In genomic region chr1:45585110-45585426, GRCh38 we compare ENCODE assay signal across 8 cellular contexts. TPM values are rescaled to one million over a fixed set of nuclear protein-coding genes. Genes with fewer than 3 reads are reported as not detected.
DNase-seq lines count a peak whose midpoint lies in the region; ATAC-seq and TF ChIP-seq lines count a peak whose summit lies in the region.

No MANE protein-coding gene starts in this region.

- BruUV-seq in Caco-2 (replicated peaks; lab: Mats Ljungman, UMichigan), result no TSS peak

- no peaks in the 10 kb centered on the region for H3K27me3 Mint-ChIP-seq in Caco-2 (ENCODE audit: insufficient read depth, unreplicated experiment)

- H3K79me2 ChIP-seq in parathyroid adenoma, result peaks cover 22% of the 10 kb centered on the region

- H3K9ac ChIP-seq in parathyroid adenoma, result no peak overlapping the region

- H3K9me3 Mint-ChIP-seq in Caco-2 (ENCODE audit: unreplicated experiment), result no peaks in the 10 kb centered on the region

- ATAC-seq in HG03520 (IDR thresholded peaks at IDR 0.05; ENCODE audit: unreplicated experiment), result no peak

- H3K4me3 ChIP-seq in Caco-2 (ENCODE audit: low read depth, low read length) (peak overlapping the region; percentile 86), Peyer's patch (peak overlapping the region; percentile 78 to 88 (median 87)), esophagus squamous epithelium (peak overlapping the region; percentile 81 to 98 (median 90)), parathyroid adenoma (ENCODE audit: low read depth, low read length) (peak overlapping the region; percentile 79)

- no peaks in the 10 kb centered on the region for H3K4me1 Mint-ChIP-seq in Caco-2 (ENCODE audit: low read depth, unreplicated experiment)

- POLR2A ChIA-PET in Caco-2 (lab: Charles Lee), result interaction anchor here (0.6 to 1.2 kb wide), 7 partner anchors 44 to 1052 kb away, joined by 3 to 6 read pairs (median 3); partner anchors contain the start of genes PRDX1 and RAD54L

- peak overlapping the region; percentile 98 for H3K27ac Mint-ChIP-seq in Caco-2 (ENCODE audit: unreplicated experiment)

- CTCF ChIA-PET in Caco-2 (lab: Charles Lee), result interaction anchor here (0.8 kb wide), 1 partner anchor 85 kb away, joined by 3 read pairs; the partner anchor contains the start of gene MMACHC

- peak overlapping the region; percentile 81 for H3K4me2 ChIP-seq in parathyroid adenoma (ENCODE audit: low read length)

- H3K4me1 ChIP-seq in Caco-2 (0 out of 2 replicates have a peak, but pooled peaks cover 4% of the 10 kb centered on the region), Peyer's patch (peaks cover 0 to 28% (median 7%) of the 10 kb centered on the region in 4 donors), esophagus squamous epithelium (peaks cover 21 to 52% (median 21%) of the 10 kb centered on the region in 3 donors), parathyroid adenoma (peaks cover 5% of the 10 kb centered on the region)

- TF ChIP-seq CTCF in Caco-2 (IDR thresholded peaks at IDR 0.05; ENCODE audit: insufficient read depth in 1 of 2, low read depth in 1 of 2, low read length in 1 of 2, severe bottlenecking in 1 of 2, unreplicated experiment in 1 of 2), result no peak
- TF ChIP-seq CTCF in Peyer's patch (IDR thresholded peaks at IDR 0.05), result no peak
- TF ChIP-seq CTCF in esophagus squamous epithelium (IDR thresholded peaks at IDR 0.05), result no peak
- no peak for TF ChIP-seq CTCF in parathyroid adenoma (IDR thresholded peaks at IDR 0.05)

- H3K27me3 ChIP-seq in Caco-2 (replicated peaks; ENCODE audit: control insufficient read depth, insufficient read depth, low read length) (no peaks in the 10 kb centered on the region), Peyer's patch (no peaks in the 10 kb centered on the region), esophagus squamous epithelium (no peaks in the 10 kb centered on the region), parathyroid adenoma (ENCODE audit: control insufficient read depth, insufficient read depth, low read length) (no peaks in the 10 kb centered on the region)

- TF ChIP-seq POLR2A in Peyer's patch (IDR thresholded peaks at IDR 0.05) (no peak), esophagus squamous epithelium (IDR thresholded peaks at IDR 0.05) (no peak)

- WGBS in esophagus squamous epithelium, 2 donors, result 2 to 3% methylated on average over 5 of the region's 5 CpGs

- no peak overlapping the region for H2AFZ ChIP-seq in parathyroid adenoma

- H3K27ac ChIP-seq in Peyer's patch (peak overlapping the region; percentile 88 to 93 (median 91)), esophagus squamous epithelium (peak overlapping the region; percentile 90 to 98 (median 95)), parathyroid adenoma (peak overlapping the region; percentile 94)

- intact Hi-C loops in Caco-2 (cut with micrococcal nuclease; ENCODE audit: unreplicated experiment), result no loop called here
- intact Hi-C loops in esophagus squamous epithelium (cut with DNase I), result no loop called here

- H3K36me3 Mint-ChIP-seq in Caco-2 (ENCODE audit: insufficient read depth, unreplicated experiment), result peaks cover 42% of the 10 kb centered on the region

- H3K36me3 ChIP-seq in Caco-2 (ENCODE audit: control insufficient read depth, insufficient read depth, low read length) (no peaks in the 10 kb centered on the region), Peyer's patch (no peaks in the 10 kb centered on the region), esophagus squamous epithelium (no peaks in the 10 kb centered on the region), parathyroid adenoma (ENCODE audit: control insufficient read depth, insufficient read depth, low read length) (no peaks in the 10 kb centered on the region)

- DNase-seq in Caco-2 (no peak), Peyer's patch (no peak), esophagus squamous epithelium (lab: John Stamatoyannopoulos, UW) (no peak), NCI-H2029 (lab: John Stamatoyannopoulos, UW) (no peak), NCI-H2227 (lab: John Stamatoyannopoulos, UW; ENCODE audit: unreplicated experiment) (no peak), NK-92 (lab: John Stamatoyannopoulos, UW; ENCODE audit: unreplicated experiment) (no peak)

- no peaks in the 10 kb centered on the region for H3K9me3 ChIP-seq in Caco-2
- H3K9me3 ChIP-seq in Peyer's patch, result no peaks in the 10 kb centered on the region
- no peaks in the 10 kb centered on the region for H3K9me3 ChIP-seq in esophagus squamous epithelium
- H3K9me3 ChIP-seq in parathyroid adenoma (ENCODE audit: control insufficient read depth, low read length), result no peaks in the 10 kb centered on the region

- peak overlapping the region; percentile 97 for H3K4me3 Mint-ChIP-seq in Caco-2 (ENCODE audit: unreplicated experiment)

RNA-seq across cellular contexts. Expression of gene NASP, which starts 1.2 kb away (rescaled TPM):
- total RNA-seq in Caco-2 (2022), result 174 and 183 TPM in 2 replicates
- 100 to 1,000 TPM in 1 of 4 donors, 10 to 100 TPM in 3; 31.3 to 194 (median 63.8) TPM for total RNA-seq in Peyer's patch
- 10 to 100 TPM; 40.0 to 71.7 (median 63.4) TPM for total RNA-seq in esophagus squamous epithelium

RNA-seq across cellular contexts. Expression of gene AKR1A1, which starts 34.4 kb away (rescaled TPM):
- total RNA-seq in Caco-2 (2022) (119 and 129 TPM in 2 replicates), Peyer's patch (100 to 1,000 TPM; 161 to 305 (median 201) TPM), esophagus squamous epithelium (100 to 1,000 TPM; 122 to 164 (median 146) TPM)

RNA-seq across cellular contexts. Expression of gene CCDC17, which starts 38.8 kb away (rescaled TPM):
- total RNA-seq in Caco-2 (2022), result 1.9 and 2.4 TPM in 2 replicates
- total RNA-seq in Peyer's patch, result 10 to 100 TPM in 3 of 4 donors, 1 to 10 TPM in 1; 5.0 to 17.3 (median 15.7) TPM
- total RNA-seq in esophagus squamous epithelium, result 1 to 10 TPM in 3 of 4 donors, under 1 TPM in 1; 0.38 to 3.6 (median 2.4) TPM
